22 cellular contexts compared by ENCODE assay signal in genomic region chr11:117859713-117860112, GRCh38. TPM values are rescaled to one million over a fixed set of nuclear protein-coding genes. Genes with fewer than 3 reads are reported as not detected.
DNase-seq lines count a peak whose midpoint lies in the region; ATAC-seq and TF ChIP-seq lines count a peak whose summit lies in the region.
"Had no signal": no experiment of that assay in that cellular context is flagged by ENCODE, and none has a peak within 500 bp of the region (broad histone marks: within the 10 kb centered on the region; RNA-seq: fewer than 3 reads in every experiment).

No MANE protein-coding gene starts in this region.

- TF ChIP-seq CTCF in activated CD8-positive, alpha-beta T cell treated with anti-CD3 and anti-CD28 coated beads for 36 hours (IDR thresholded peaks at IDR 0.05): no peak
- TF ChIP-seq CTCF in nephron progenitor cell (IDR thresholded peaks at IDR 0.05): no peak

- no peak overlapping the region for H3K4me3 Mint-ChIP-seq in activated CD8-positive, alpha-beta T cell treated with anti-CD3 and anti-CD28 coated beads, Interleukin-2, amount 10 ng/mL, durations not matched to agents 7 days and 5 days
- no peak overlapping the region for H3K4me3 Mint-ChIP-seq in activated CD8-positive, alpha-beta T cell treated with anti-CD3 and anti-CD28 coated beads for 36 hours
- no peak overlapping the region for H3K4me3 Mint-ChIP-seq in nephron progenitor cell
- no peak overlapping the region for H3K4me3 Mint-ChIP-seq in activated T-cell treated with anti-CD3 and anti-CD28 coated beads, Interleukin-2, amount 50 U/mL, for 24 hours
- H3K4me3 Mint-ChIP-seq: CD4-positive, alpha-beta T cell; GM23338 had no signal

- H3K27ac Mint-ChIP-seq in activated CD8-positive, alpha-beta T cell treated with anti-CD3 and anti-CD28 coated beads, Interleukin-2, amount 10 ng/mL, durations not matched to agents 7 days and 5 days: no peak overlapping the region
- H3K27ac Mint-ChIP-seq in activated CD8-positive, alpha-beta T cell treated with anti-CD3 and anti-CD28 coated beads for 36 hours: no peak overlapping the region
- peak overlapping the region; percentile 16 for H3K27ac Mint-ChIP-seq in nephron progenitor cell
- no peak overlapping the region for H3K27ac Mint-ChIP-seq in activated T-cell treated with anti-CD3 and anti-CD28 coated beads, Interleukin-2, amount 50 U/mL, for 24 hours
- H3K27ac Mint-ChIP-seq: CD4-positive, alpha-beta T cell; GM23338 had no signal

- H3K27me3 Mint-ChIP-seq in activated CD8-positive, alpha-beta T cell treated with anti-CD3 and anti-CD28 coated beads, Interleukin-2, amount 10 ng/mL, durations not matched to agents 7 days and 5 days (ENCODE audit: low read depth): peaks cover 16% of the 10 kb centered on the region
- peaks cover 2% of the 10 kb centered on the region for H3K27me3 Mint-ChIP-seq in activated CD8-positive, alpha-beta T cell treated with anti-CD3 and anti-CD28 coated beads for 36 hours
- peaks cover 5% of the 10 kb centered on the region for H3K27me3 Mint-ChIP-seq in nephron progenitor cell (ENCODE audit: low read depth, poor library complexity)
- no peaks in the 10 kb centered on the region for H3K27me3 Mint-ChIP-seq in activated T-cell treated with anti-CD3 and anti-CD28 coated beads, Interleukin-2, amount 50 U/mL, for 24 hours

- H3K4me1 Mint-ChIP-seq in activated CD8-positive, alpha-beta T cell treated with anti-CD3 and anti-CD28 coated beads, Interleukin-2, amount 10 ng/mL, durations not matched to agents 7 days and 5 days (ENCODE audit: low read depth): peaks cover 22% of the 10 kb centered on the region
- peaks cover 3% of the 10 kb centered on the region for H3K4me1 Mint-ChIP-seq in activated CD8-positive, alpha-beta T cell treated with anti-CD3 and anti-CD28 coated beads for 36 hours (ENCODE audit: low read depth)
- peaks cover 67% of the 10 kb centered on the region for H3K4me1 Mint-ChIP-seq in nephron progenitor cell
- no peaks in the 10 kb centered on the region for H3K4me1 Mint-ChIP-seq in activated T-cell treated with anti-CD3 and anti-CD28 coated beads, Interleukin-2, amount 50 U/mL, for 24 hours (ENCODE audit: low read depth)

- CTCF ChIA-PET in activated CD8-positive, alpha-beta T cell treated with anti-CD3 and anti-CD28 coated beads, Interleukin-2, amount 10 ng/mL, durations not matched to agents 7 days and 5 days (lab: Charles Lee): interaction anchor here (1.4 to 3.9 kb wide), 3 partner anchors 17 to 193 kb away, joined by 4 to 21 read pairs (median 4); no protein-coding TSS in a partner anchor
- CTCF ChIA-PET in activated CD8-positive, alpha-beta T cell treated with anti-CD3 and anti-CD28 coated beads for 36 hours (lab: Charles Lee): interaction anchor here (2.6 kb wide), 1 partner anchor 52 kb away, joined by 10 read pairs; no protein-coding TSS in a partner anchor

- no peaks in the 10 kb centered on the region for H3K9me3 Mint-ChIP-seq in activated CD8-positive, alpha-beta T cell treated with anti-CD3 and anti-CD28 coated beads, Interleukin-2, amount 10 ng/mL, durations not matched to agents 7 days and 5 days (ENCODE audit: insufficient read depth)
- no peaks in the 10 kb centered on the region for H3K9me3 Mint-ChIP-seq in activated CD8-positive, alpha-beta T cell treated with anti-CD3 and anti-CD28 coated beads for 36 hours
- H3K9me3 Mint-ChIP-seq in nephron progenitor cell: no peaks in the 10 kb centered on the region
- H3K9me3 Mint-ChIP-seq in activated T-cell treated with anti-CD3 and anti-CD28 coated beads, Interleukin-2, amount 50 U/mL, for 24 hours: no peaks in the 10 kb centered on the region
- H3K9me3 Mint-ChIP-seq: CD4-positive, alpha-beta T cell; GM23338 had no signal

- intact Hi-C loops in activated CD8-positive, alpha-beta T cell treated with anti-CD3 and anti-CD28 coated beads for 36 hours (cut with micrococcal nuclease): no loop called here

- no peaks in the 10 kb centered on the region for H3K36me3 Mint-ChIP-seq in activated CD8-positive, alpha-beta T cell treated with anti-CD3 and anti-CD28 coated beads, Interleukin-2, amount 10 ng/mL, durations not matched to agents 7 days and 5 days (ENCODE audit: low read depth)
- no peaks in the 10 kb centered on the region for H3K36me3 Mint-ChIP-seq in activated CD8-positive, alpha-beta T cell treated with anti-CD3 and anti-CD28 coated beads for 36 hours (ENCODE audit: low read depth)
- peaks cover under 1% of the 10 kb centered on the region for H3K36me3 Mint-ChIP-seq in nephron progenitor cell (ENCODE audit: low read depth)
- H3K36me3 Mint-ChIP-seq in activated T-cell treated with anti-CD3 and anti-CD28 coated beads, Interleukin-2, amount 50 U/mL, for 24 hours (ENCODE audit: low read depth): no peaks in the 10 kb centered on the region

- ATAC-seq in activated CD8-positive, alpha-beta T cell treated with anti-CD3 and anti-CD28 coated beads, Interleukin-2, amount 10 ng/mL, durations not matched to agents 7 days and 5 days: no peak
- ATAC-seq in activated CD8-positive, alpha-beta T cell treated with anti-CD3 and anti-CD28 coated beads for 36 hours: no peak
- ATAC-seq: A549, GM23338, HCT116 had no signal

- peak; percentile 6 for DNase-seq in activated CD8-positive, alpha-beta T cell treated with anti-CD3 and anti-CD28 coated beads, Interleukin-2, amount 10 ng/mL, durations not matched to agents 7 days and 5 days
- DNase-seq in activated CD8-positive, alpha-beta T cell treated with anti-CD3 and anti-CD28 coated beads for 36 hours: no peak
- DNase-seq in NCI-H146 (lab: John Stamatoyannopoulos, UW) (peak; percentile 58), NCI-H69 (lab: John Stamatoyannopoulos, UW) (peak; percentile 20), nephron progenitor cell (no peak), EL (no peak), DMS53 (lab: John Stamatoyannopoulos, UW) (no peak)
- DNase-seq in activated T-cell treated with anti-CD3 and anti-CD28 coated beads, Interleukin-2, amount 50 U/mL, for 24 hours: no peak
- DNase-seq: Caco-2; CD4-positive, alpha-beta T cell; DMS153; IMR-90; NCI-H1694; NCI-H2081 treated with DMSO at 0.1 percent for 48 hours; NCI-H226; NCI-H526; SHP77 treated with DMSO at 0.1 percent for 48 hours; SK-N-SH had no signal

- POLR2A ChIA-PET in activated CD8-positive, alpha-beta T cell treated with anti-CD3 and anti-CD28 coated beads, Interleukin-2, amount 10 ng/mL, durations not matched to agents 7 days and 5 days (lab: Charles Lee): no interaction called here
- POLR2A ChIA-PET in activated CD8-positive, alpha-beta T cell treated with anti-CD3 and anti-CD28 coated beads for 36 hours (lab: Charles Lee): interaction anchor here (0.6 to 1.0 kb wide), 2 partner anchors 18 to 1405 kb away, joined by 3 read pairs; no protein-coding TSS in a partner anchor

RNA-seq across cellular contexts. Expression of gene FXYD6, which starts 16.7 kb away (rescaled TPM):
- total RNA-seq in activated CD8-positive, alpha-beta T cell treated with anti-CD3 and anti-CD28 coated beads, Interleukin-2, amount 10 ng/mL, durations not matched to agents 7 days and 5 days: under 1 TPM in 1 of 2 experiments, not detected in 1; 0.24 TPM
- total RNA-seq in activated CD8-positive, alpha-beta T cell treated with anti-CD3 and anti-CD28 coated beads for 36 hours: not detected
- total RNA-seq: CD4-positive, alpha-beta T cell; IMR-90 had no signal

RNA-seq across cellular contexts. Expression of gene FXYD2, which starts 35.2 kb away (rescaled TPM):
- 10 to 100 TPM; 22.5 to 24.3 TPM for total RNA-seq in activated CD8-positive, alpha-beta T cell treated with anti-CD3 and anti-CD28 coated beads, Interleukin-2, amount 10 ng/mL, durations not matched to agents 7 days and 5 days
- 1 to 10 TPM; 6.7 to 7.2 TPM for total RNA-seq in activated CD8-positive, alpha-beta T cell treated with anti-CD3 and anti-CD28 coated beads for 36 hours
- total RNA-seq: IMR-90, M059J had no signal

Comparison
In these comparisons a context has a peak if more than half of its experiments do, and no peak if none do; other contexts are left out.
1. DNase-seq: peak in activated CD8-positive, alpha-beta T cell treated with anti-CD3 and anti-CD28 coated beads, Interleukin-2, amount 10 ng/mL, durations not matched to agents 7 days and 5 days (single experiment), NCI-H146 (single experiment) and NCI-H69 (single experiment); none in activated CD8-positive, alpha-beta T cell treated with anti-CD3 and anti-CD28 coated beads for 36 hours (single experiment), nephron progenitor cell (single experiment), activated T-cell treated with anti-CD3 and anti-CD28 coated beads, Interleukin-2, amount 50 U/mL, for 24 hours (single experiment), EL (single experiment) and DMS53 (single experiment).